Comparison of ENCODE assay signal across 3 cellular contexts in genomic region chr16:4771646-4772045, GRCh38.
TF ChIP-seq lines count a peak whose summit lies in the region.

No MANE protein-coding gene starts in this region.

TF ChIP-seq in HEK293, 187 proteins besides CTCF, POLR2A, EP300 and RAD21:
- TF ChIP-seq ZNF704 (tag by site-specific recombination; IDR thresholded peaks at IDR 0.05) (no peak), PRDM10 (tag by site-specific recombination; IDR thresholded peaks at IDR 0.05) (peak; percentile 86)
- TF ChIP-seq, protein P1, sequence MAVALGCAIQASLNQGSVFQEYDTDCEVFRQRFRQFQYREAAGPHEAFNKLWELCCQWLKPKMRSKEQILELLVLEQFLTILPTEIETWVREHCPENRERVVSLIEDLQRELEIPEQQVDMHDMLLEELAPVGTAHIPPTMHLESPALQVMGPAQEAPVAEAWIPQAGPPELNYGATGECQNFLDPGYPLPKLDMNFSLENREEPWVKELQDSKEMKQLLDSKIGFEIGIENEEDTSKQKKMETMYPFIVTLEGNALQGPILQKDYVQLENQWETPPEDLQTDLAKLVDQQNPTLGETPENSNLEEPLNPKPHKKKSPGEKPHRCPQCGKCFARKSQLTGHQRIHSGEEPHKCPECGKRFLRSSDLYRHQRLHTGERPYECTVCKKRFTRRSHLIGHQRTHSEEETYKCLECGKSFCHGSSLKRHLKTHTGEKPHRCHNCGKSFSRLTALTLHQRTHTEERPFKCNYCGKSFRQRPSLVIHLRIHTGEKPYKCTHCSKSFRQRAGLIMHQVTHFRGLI (tag by site-specific recombination; IDR thresholded peaks at IDR 0.05) = no peak

TF ChIP-seq in SK-N-SH, 30 proteins besides CTCF, POLR2A, EP300 and RAD21:
- TF ChIP-seq EZH2phosphoT487 (IDR thresholded peaks at IDR 0.05; ENCODE audit: borderline replicate concordance, low read depth) = no peak
- TF ChIP-seq IRF3 (IDR thresholded peaks at IDR 0.05; ENCODE audit: low read depth, low read length) = no peak
- TF ChIP-seq, protein P2, sequence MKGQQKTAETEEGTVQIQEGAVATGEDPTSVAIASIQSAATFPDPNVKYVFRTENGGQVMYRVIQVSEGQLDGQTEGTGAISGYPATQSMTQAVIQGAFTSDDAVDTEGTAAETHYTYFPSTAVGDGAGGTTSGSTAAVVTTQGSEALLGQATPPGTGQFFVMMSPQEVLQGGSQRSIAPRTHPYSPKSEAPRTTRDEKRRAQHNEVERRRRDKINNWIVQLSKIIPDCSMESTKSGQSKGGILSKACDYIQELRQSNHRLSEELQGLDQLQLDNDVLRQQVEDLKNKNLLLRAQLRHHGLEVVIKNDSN (IDR thresholded peaks at IDR 0.05; ENCODE audit: borderline replicate concordance, low read depth) = 0 out of 2 replicates have a peak, but pooled peaks have one; percentile 24
- no peak for TF ChIP-seq GABPA (IDR thresholded peaks at IDR 0.05; ENCODE audit: low read depth)
- peak; percentile 49; the same call in 1 of the 2 replicates for TF ChIP-seq NRF1 (IDR thresholded peaks at IDR 0.05; ENCODE audit: low read depth, low read length)
- TF ChIP-seq CHD2 (IDR thresholded peaks at IDR 0.05; ENCODE audit: low read length, partially characterized antibody) = peak; percentile 38
- TF ChIP-seq RCOR1 (IDR thresholded peaks at IDR 0.05; ENCODE audit: low read length) = peak; percentile 80
- peak; percentile 78 for TF ChIP-seq GATA2 (CRISPR knock-in tag; IDR thresholded peaks at IDR 0.05)
- peak; percentile 25; the same call in 1 of the 2 replicates for TF ChIP-seq MXI1 (IDR thresholded peaks at IDR 0.05; ENCODE audit: low read depth, low read length)
- TF ChIP-seq USF2 (IDR thresholded peaks at IDR 0.05; ENCODE audit: borderline replicate concordance, low read depth, low read length) = no peak
TF ChIP-seq in SK-N-SH: peak in this region for 6.

TF ChIP-seq in K562, 482 proteins besides CTCF, POLR2A, EP300 and RAD21:
- TF ChIP-seq ZNF165 (CRISPR knock-in tag; IDR thresholded peaks at IDR 0.05; ENCODE audit: borderline replicate concordance) = no peak
- TF ChIP-seq ZC3H4 (CRISPR knock-in tag; IDR thresholded peaks at IDR 0.05; ENCODE audit: borderline replicate concordance) = no peak
- TF ChIP-seq, protein P3, sequence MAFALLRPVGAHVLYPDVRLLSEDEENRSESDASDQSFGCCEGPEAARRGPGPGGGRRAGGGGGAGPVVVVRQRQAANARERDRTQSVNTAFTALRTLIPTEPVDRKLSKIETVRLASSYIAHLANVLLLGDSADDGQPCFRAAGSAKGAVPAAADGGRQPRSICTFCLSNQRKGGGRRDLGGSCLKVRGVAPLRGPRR (CRISPR knock-in tag; IDR thresholded peaks at IDR 0.05) = no peak
- TF ChIP-seq, protein P2 (CRISPR knock-in tag; IDR thresholded peaks at IDR 0.05) = peak; percentile 50; the same call in 1 of the 2 replicates
- TF ChIP-seq RAD51 (IDR thresholded peaks at IDR 0.05; ENCODE audit: borderline replicate concordance, low read depth) = peak; percentile 41; the same call in 1 of the 2 replicates
- TF ChIP-seq ZNF217 (CRISPR knock-in tag; IDR thresholded peaks at IDR 0.05) = no peak
- no peak for TF ChIP-seq PRDM10 (IDR thresholded peaks at IDR 0.05; ENCODE audit: partially characterized antibody)
- no peak for TF ChIP-seq DDX20 (tag; IDR thresholded peaks at IDR 0.05; ENCODE audit: low read depth)
- TF ChIP-seq HMG20B (CRISPR knock-in tag; IDR thresholded peaks at IDR 0.05) = no peak
- TF ChIP-seq LCOR (CRISPR knock-in tag; IDR thresholded peaks at IDR 0.05) = no peak
- TF ChIP-seq NONO (IDR thresholded peaks at IDR 0.05; ENCODE audit: low read depth in 2 of 2, low read length in 1 of 2) = no peak
- no peak for TF ChIP-seq KLF13 (tag; IDR thresholded peaks at IDR 0.05; ENCODE audit: borderline replicate concordance, low read depth)
- no peak for TF ChIP-seq HDAC3 (IDR thresholded peaks at IDR 0.05; ENCODE audit: borderline replicate concordance, partially characterized antibody)
- no peak for TF ChIP-seq HOMEZ (CRISPR knock-in tag; IDR thresholded peaks at IDR 0.05)
- no peak for TF ChIP-seq CBX5 (IDR thresholded peaks at IDR 0.05; ENCODE audit: borderline replicate concordance, low read depth)
- TF ChIP-seq NFIC (IDR thresholded peaks at IDR 0.05) = no peak
- no peak for TF ChIP-seq ASH1L (IDR thresholded peaks at IDR 0.05; ENCODE audit: borderline replicate concordance, low read depth, partially characterized antibody)
- no peak for TF ChIP-seq ZKSCAN8 (CRISPR knock-in tag; IDR thresholded peaks at IDR 0.05)
- TF ChIP-seq FOXJ2 (tag; IDR thresholded peaks at IDR 0.05) = no peak
- TF ChIP-seq ZNF431 (CRISPR knock-in tag; IDR thresholded peaks at IDR 0.05) = no peak
- no peak for TF ChIP-seq GTF2F1 (IDR thresholded peaks at IDR 0.05; ENCODE audit: low read depth, low read length)
- TF ChIP-seq USF2 (CRISPR knock-in tag; IDR thresholded peaks at IDR 0.05) = peak; percentile 38; the same call in 1 of the 2 replicates
- TF ChIP-seq ETV5 (CRISPR knock-in tag; IDR thresholded peaks at IDR 0.05; ENCODE audit: low read depth) = no peak
